ENCODE assay signal across 9 cellular contexts in genomic region chr16:28330232-28330631, GRCh38. TPM values are rescaled to one million over a fixed set of nuclear protein-coding genes. Genes with fewer than 3 reads are reported as not detected.
A peak's percentile ranks its signal among the peaks of the same experiment; 100 is the strongest.
DNase-seq lines count a peak whose midpoint lies in the region; ATAC-seq, FAIRE-seq and TF ChIP-seq lines count a peak whose summit lies in the region.
"Not testable (repeated sequence)": the region's sequence is repeated elsewhere in the genome, so short reads cannot be mapped to it uniquely, and the experiment has no call there.
"Had no signal": no experiment of that assay in that cellular context is flagged by ENCODE, and none has a peak within 500 bp of the region (broad histone marks: within the 10 kb centered on the region; RNA-seq: fewer than 3 reads in every experiment).

No MANE protein-coding gene starts in this region.

- H3K9me1 ChIP-seq in K562 (ENCODE audit: control insufficient read depth, insufficient read depth, low read length), result not testable (repeated sequence)

- H3K4me3 ChIP-seq in BE2C (ENCODE audit: low read depth, low read length); Jurkat, Clone E6-1 (ENCODE audit: low read length); K562; prostate gland: not testable (repeated sequence)

- CTCF ChIA-PET in RWPE1 (lab: Yijun Ruan, JAX); K562 (lab: Yijun Ruan, JAX; ENCODE audit: low intra/inter-chr PET ratio): not testable (repeated sequence)

- peak; percentile 95 for ATAC-seq in K562

- TF ChIP-seq EP300 in K562 (IDR thresholded peaks at IDR 0.05; ENCODE audit: low read length), result not testable (repeated sequence)

- intact Hi-C loops in K562 (cut with micrococcal nuclease); head of caudate nucleus (cut with DNase I); prostate gland (cut with DNase I): not testable (repeated sequence)

- FAIRE-seq in K562 (lab: Jason Lieb, UNC), result not testable (repeated sequence)

- TF ChIP-seq CTCF in BE2C (IDR thresholded peaks at IDR 0.05; ENCODE audit: low read depth, low read length); RWPE1 (conservative IDR thresholded peaks at IDR 0.05; ENCODE audit: low read depth); K562 (IDR thresholded peaks at IDR 0.05 in 2 of 3, conservative IDR thresholded peaks at IDR 0.05 in 1 of 3; ENCODE audit: insufficient read depth in 2 of 3, low read depth in 1 of 3, low read length in 3 of 3); prostate gland (IDR thresholded peaks at IDR 0.05): not testable (repeated sequence)

- not testable (repeated sequence) for H3K9me3 ChIP-seq in BE2C; K562 (replicated peaks; ENCODE audit: control insufficient read depth, insufficient read depth, low read depth, low read length); prostate gland

- not testable (repeated sequence) for TF ChIP-seq POLR2A in K562 (conservative IDR thresholded peaks at IDR 0.05); prostate gland (IDR thresholded peaks at IDR 0.05)

- H3K4me1 ChIP-seq in BE2C; K562 (replicated peaks in 1 of 2; ENCODE audit: control insufficient read depth in 2 of 2, insufficient read depth in 2 of 2, low read length in 2 of 2); prostate gland (replicated peaks): not testable (repeated sequence)

- 15% methylated on average over 6 of the region's 9 CpGs for WGBS in K562 (ENCODE audit: insufficient coverage, low coverage, missing lambda C conversion rate)
- 27% methylated on average over 9 of the region's 9 CpGs for WGBS in prostate gland

- POLR2A ChIA-PET in RWPE1 (lab: Yijun Ruan, JAX; ENCODE audit: low non-redundant PET); K562 (lab: Yijun Ruan, JAX): not testable (repeated sequence)

- not testable (repeated sequence) for H3K4me2 ChIP-seq in K562 (ENCODE audit: insufficient read depth, low read length)

- not testable (repeated sequence) for H3K9ac ChIP-seq in K562 (ENCODE audit: insufficient read depth in 1 of 2, low read depth in 2 of 2, low read length in 2 of 2)

- not testable (repeated sequence) for H3K79me2 ChIP-seq in K562 (ENCODE audit: control insufficient read depth, insufficient read depth, low read length)

- in situ Hi-C loops in K562 (cut with MboI), result not testable (repeated sequence)

- not testable (repeated sequence) for H3K27me3 ChIP-seq in BE2C; K562 (ENCODE audit: control insufficient read depth in 2 of 2, insufficient read depth in 2 of 2, low read length in 2 of 2); prostate gland (replicated peaks; ENCODE audit: insufficient read depth)

- not testable (repeated sequence) for H4K20me1 ChIP-seq in K562 (replicated peaks; ENCODE audit: control insufficient read depth, insufficient read depth, low read length)

- H3K27ac ChIP-seq in RWPE1, result peak overlapping the region; percentile 45
- H3K27ac ChIP-seq in K562 (ENCODE audit: extremely low read depth, low read depth, low read length); prostate gland: not testable (repeated sequence)

- peak; percentile 72 for DNase-seq in BE2C
- peak; percentile 62 for DNase-seq in Jurkat, Clone E6-1 (ENCODE audit: low read depth, low spot score)
- not testable (repeated sequence) for DNase-seq in RWPE1 (ENCODE audit: low spot score)
- peak; percentile 26 for DNase-seq in activated CD4-positive, alpha-beta T cell treated with anti-CD3 and anti-CD28 coated beads for 48 hours
- DNase-seq in K562 (ENCODE audit: extremely low read depth in 1 of 4, low spot score in 3 of 4), result peak; percentile 34 to 54 (median 42)
- peak in 41 of 42 donors; percentile 12 to 82 (median 60) for DNase-seq in head of caudate nucleus
- DNase-seq in midbrain (lab: John Stamatoyannopoulos, UW), result peak; percentile 68
- peak; percentile 2 for DNase-seq in prostate gland (ENCODE audit: low spot score)

- H2AFZ ChIP-seq in K562 (ENCODE audit: low read depth, low read length), result peak overlapping the region; percentile 72

- TF ChIP-seq RAD21 in K562 (CRISPR knock-in tag; conservative IDR thresholded peaks at IDR 0.05 in 1 of 2, IDR thresholded peaks at IDR 0.05 in 1 of 2), result not testable (repeated sequence)

- BruUV-seq in K562 (replicated peaks; lab: Mats Ljungman, UMichigan), result not testable (repeated sequence)

- H3K36me3 ChIP-seq in BE2C; K562 (ENCODE audit: control insufficient read depth, insufficient read depth, low read length); prostate gland: not testable (repeated sequence)

TF ChIP-seq in K562, 482 proteins besides CTCF, POLR2A, EP300 and RAD21 (continues in another document):
- TF ChIP-seq USF1 (CRISPR knock-in tag; IDR thresholded peaks at IDR 0.05), result peak; percentile 84
- peak; percentile 35 for TF ChIP-seq CBFA2T2 (conservative IDR thresholded peaks at IDR 0.05)
- TF ChIP-seq RAD51 (IDR thresholded peaks at IDR 0.05; ENCODE audit: borderline replicate concordance, low read depth), result peak; percentile 85
- TF ChIP-seq ZNF316 (IDR thresholded peaks at IDR 0.05), result peak; percentile 46
- TF ChIP-seq USF2 (CRISPR knock-in tag; IDR thresholded peaks at IDR 0.05), result peak; percentile 90

RNA-seq across cellular contexts. Expression of gene NPIPB6, which starts 33.1 kb away (rescaled TPM):
- polyA plus RNA-seq in BE2C (2012; ENCODE audit: insufficient read depth, insufficient read length, low read depth), result 0.23 TPM
- not detected for polyA plus RNA-seq in Jurkat, Clone E6-1 (2012; ENCODE audit: insufficient read depth, insufficient read length)
- 4.3 and 23.5 TPM in 2 replicates for total RNA-seq in K562 (2011; cell fraction: chromatin; rRNA removed; ENCODE audit: low replicate concordance)
- 1.3 TPM in 1 of 2 replicates, not detected in the other for total RNA-seq in K562 (2011; cell fraction: nucleolus; rRNA removed)
- 6.6 and 11.0 TPM in 2 replicates for total RNA-seq in K562 (2011; cell fraction: nucleoplasm; rRNA removed)
- not detected in 2 replicates for total RNA-seq in K562 (2014; rRNA removed)
- 0.91 TPM in 1 of 2 replicates, not detected in the other for total RNA-seq in K562 (2014; rRNA removed; fragmentation: Illumina TruSeq; extraction: Trizol)
- 0.72 TPM in 1 of 2 replicates, not detected in the other for total RNA-seq in K562 (2015; rRNA removed; fragmentation: Illumina TruSeq; extraction: Trizol)
- 0.18 and 1.5 TPM in 2 replicates for total RNA-seq in K562 (2021)
- polyA plus RNA-seq in K562 (2011; rRNA removed), result 0.09 and 0.24 TPM in 2 replicates
- polyA plus RNA-seq in K562 (2011; cell fraction: cytosol; rRNA removed), result 0.09 TPM in 1 of 2 replicates, not detected in the other
- polyA plus RNA-seq in K562 (2011; cell fraction: nucleus; rRNA removed), result 0.56 and 0.88 TPM in 2 replicates
- polyA plus RNA-seq in K562 (2012), result 0.16 and 0.58 TPM in 2 replicates
- polyA plus RNA-seq in K562 (2014; fragmentation: Illumina TruSeq; extraction: Trizol), result 0.35 and 0.67 TPM in 2 replicates
- under 1 TPM; 0.03 TPM for polyA plus RNA-seq in K562 (2014; fragmentation: Nextera tagmentation; extraction: Ambion mirVana)
- 0.56 and 0.96 TPM in 2 replicates for polyA plus RNA-seq in K562 (2014; rRNA removed)
- 0.91 TPM in 1 of 2 replicates, not detected in the other for polyA minus RNA-seq in K562 (2011; rRNA and poly(A)+ RNA removed)
- polyA minus RNA-seq in K562 (2011; cell fraction: cytosol; rRNA and poly(A)+ RNA removed), result 0.86 TPM in 1 of 2 replicates, not detected in the other
- 1.2 and 2.3 TPM in 2 replicates for polyA minus RNA-seq in K562 (2011; cell fraction: nucleus; rRNA and poly(A)+ RNA removed)
- 1 to 10 TPM; 2.7 to 3.1 TPM for total RNA-seq in prostate gland
- total RNA-seq: occipital lobe had no signal

RNA-seq across cellular contexts. Expression of gene SBK1, which starts 37.9 kb away (rescaled TPM):
- polyA plus RNA-seq in BE2C (2012; ENCODE audit: insufficient read depth, insufficient read length, low read depth), result 12.9 TPM
- 38.5 TPM for polyA plus RNA-seq in Jurkat, Clone E6-1 (2012; ENCODE audit: insufficient read depth, insufficient read length)
- total RNA-seq in K562 (2011; cell fraction: chromatin; rRNA removed; ENCODE audit: low replicate concordance), result not detected in 2 replicates
- total RNA-seq in K562 (2011; cell fraction: nucleolus; rRNA removed), result not detected in 2 replicates
- not detected in 2 replicates for total RNA-seq in K562 (2011; cell fraction: nucleoplasm; rRNA removed)
- 0.04 TPM in 1 of 2 replicates, not detected in the other for total RNA-seq in K562 (2014; rRNA removed)
- not detected in 2 replicates for total RNA-seq in K562 (2014; rRNA removed; fragmentation: Illumina TruSeq; extraction: Trizol)
- total RNA-seq in K562 (2015; rRNA removed; fragmentation: Illumina TruSeq; extraction: Trizol), result not detected in 2 replicates
- total RNA-seq in K562 (2021), result 0.07 TPM in 1 of 2 replicates, not detected in the other
- polyA plus RNA-seq in K562 (2011; rRNA removed), result not detected in 2 replicates
- 0.01 TPM in 1 of 2 replicates, not detected in the other for polyA plus RNA-seq in K562 (2011; cell fraction: cytosol; rRNA removed)
- polyA plus RNA-seq in K562 (2011; cell fraction: nucleus; rRNA removed), result 0.03 TPM in 1 of 2 replicates, not detected in the other
- polyA plus RNA-seq in K562 (2012), result 0.04 TPM in 2 replicates
- polyA plus RNA-seq in K562 (2014; fragmentation: Illumina TruSeq; extraction: Trizol), result 0.03 TPM in 1 of 2 replicates, not detected in the other
- not detected for polyA plus RNA-seq in K562 (2014; fragmentation: Nextera tagmentation; extraction: Ambion mirVana)
- polyA plus RNA-seq in K562 (2014; rRNA removed), result 0.01 and 0.03 TPM in 2 replicates
- not detected in 2 replicates for polyA minus RNA-seq in K562 (2011; rRNA and poly(A)+ RNA removed)
- polyA minus RNA-seq in K562 (2011; cell fraction: cytosol; rRNA and poly(A)+ RNA removed), result not detected in 2 replicates
- not detected in 2 replicates for polyA minus RNA-seq in K562 (2011; cell fraction: nucleus; rRNA and poly(A)+ RNA removed)
- 1 to 10 TPM; 5.8 to 8.1 TPM for total RNA-seq in prostate gland

Comparison
In these comparisons a context has a peak if more than half of its experiments do, and no peak if none do; other contexts are left out.
1. RNA of gene SBK1, which starts 37.9 kb away (total RNA-seq): 5.8 to 8.1 TPM in prostate gland; 0.04 to 0.07 TPM in K562; every median in the first group is over 4 times any median in the second.